In the genomic region with DNA sequence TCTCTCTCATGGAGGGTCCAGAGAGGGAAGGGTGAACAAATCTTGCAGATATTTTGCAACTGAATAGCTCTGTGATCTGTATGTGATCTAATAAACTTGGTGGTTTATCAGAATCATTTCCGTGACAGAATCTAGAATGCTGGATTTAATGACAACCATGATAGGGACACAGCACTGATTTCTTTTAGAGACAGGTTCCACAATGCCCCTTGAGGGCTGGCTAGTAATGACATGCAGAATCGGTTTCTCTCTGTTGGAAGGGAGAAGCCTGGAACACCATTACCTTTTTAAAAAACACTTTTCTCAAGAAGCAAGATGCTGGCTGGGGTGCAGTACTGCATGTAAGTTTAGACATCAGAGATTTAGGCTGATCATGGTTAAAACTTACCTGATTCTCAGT, we compare ENCODE assay signal across 11 cellular contexts.
DNase-seq lines count a peak whose midpoint lies in the region; ATAC-seq and TF ChIP-seq lines count a peak whose summit lies in the region.
"Had no signal": no experiment of that assay in that cellular context is flagged by ENCODE, and none has a peak within 500 bp of the region (broad histone marks: within the 10 kb centered on the region; RNA-seq: fewer than 3 reads in every experiment).

No MANE protein-coding gene starts in this region.

- TF ChIP-seq CTCF in left ventricle myocardium inferior (IDR thresholded peaks at IDR 0.05; ENCODE audit: borderline replicate concordance) (peak; percentile 42), BE2C (IDR thresholded peaks at IDR 0.05; ENCODE audit: low read depth, low read length) (no peak)

- H3K27me3 ChIP-seq in left ventricle myocardium inferior (ENCODE audit: low read depth), result peaks cover 52% of the 10 kb centered on the region
- H3K27me3 ChIP-seq in BE2C, result no peaks in the 10 kb centered on the region

- H3K4me3 ChIP-seq in left ventricle myocardium inferior, result no peak overlapping the region
- H3K4me3 ChIP-seq in BE2C (ENCODE audit: low read depth, low read length), result no peak overlapping the region

- H3K36me3 ChIP-seq in left ventricle myocardium inferior (no peaks in the 10 kb centered on the region), BE2C (no peaks in the 10 kb centered on the region)

- ATAC-seq in Right ventricle myocardium superior (ENCODE audit: poor library complexity), result no peak
- ATAC-seq in HG03439 (IDR thresholded peaks at IDR 0.05; ENCODE audit: unreplicated experiment), result no peak
- ATAC-seq: stimulated activated naive CD8-positive, alpha-beta T cell treated with anti-CD3 and anti-CD28 coated beads, Interleukin-15, amount 100 ng/mL, for 72 hours had no signal

- H3K4me1 ChIP-seq in left ventricle myocardium inferior (no peaks in the 10 kb centered on the region), BE2C (no peaks in the 10 kb centered on the region)

- no peak for DNase-seq in left ventricle myocardium inferior
- DNase-seq in Right ventricle myocardium superior, result no peak
- DNase-seq in SK-MEL-5 (ENCODE audit: low read depth, low spot score), result peak; percentile 36
- DNase-seq in hepatic stellate cell (ENCODE audit: low spot score), result peak; percentile 31
- DNase-seq in BE2C, result no peak
- DNase-seq in AML-193 (lab: John Stamatoyannopoulos, UW), result no peak
- DNase-seq in ecto neural progenitor cell (ENCODE audit: low spot score), result no peak
- DNase-seq: aorta; CD4-positive, CD25-positive, alpha-beta regulatory T cell; stimulated activated naive CD8-positive, alpha-beta T cell treated with anti-CD3 and anti-CD28 coated beads, Interleukin-15, amount 100 ng/mL, for 72 hours had no signal

- H3K27ac ChIP-seq in left ventricle myocardium inferior (replicated peaks), result no peak overlapping the region

- in situ Hi-C loops in SK-MEL-5 (cut with HindIII; ENCODE audit: low pct_unique_long_range_greater_than_20kb, low sequenced_read_pairs), result no loop called here

- intact Hi-C loops in left ventricle myocardium inferior (cut with micrococcal nuclease), result no loop called here
- intact Hi-C loops in Right ventricle myocardium superior (cut with DNase I), result no loop called here

- no peaks in the 10 kb centered on the region for H3K9me3 ChIP-seq in left ventricle myocardium inferior (replicated peaks)
- peaks cover 3% of the 10 kb centered on the region; the same call in 1 of the 2 replicates for H3K9me3 ChIP-seq in BE2C

Comparison
In these comparisons a context has a peak if more than half of its experiments do, and no peak if none do; other contexts are left out.
1. DNase-seq: peak in SK-MEL-5 (single experiment) and hepatic stellate cell (single experiment); none in left ventricle myocardium inferior (single experiment), Right ventricle myocardium superior (single experiment), BE2C (single experiment), AML-193 (0 of 2) and ecto neural progenitor cell (single experiment).